Comparison of ENCODE assay signal across 1 cellular context in genomic region chr1:99727575-99728190, GRCh38.
TF ChIP-seq lines count a peak whose summit lies in the region.

No MANE protein-coding gene starts in this region.

TF ChIP-seq in WTC11, 78 proteins besides CTCF, POLR2A, EP300 and RAD21 (continued from another document):
- TF ChIP-seq ATF6 (CRISPR knock-in tag; IDR thresholded peaks at IDR 0.05): no peak
- TF ChIP-seq E2F1 (CRISPR knock-in tag; IDR thresholded peaks at IDR 0.05): no peak
- TF ChIP-seq TEAD4 (CRISPR knock-in tag; IDR thresholded peaks at IDR 0.05): no peak
- TF ChIP-seq ZNF512 (CRISPR knock-in tag; IDR thresholded peaks at IDR 0.05; ENCODE audit: borderline replicate concordance): no peak
- TF ChIP-seq USF1 (CRISPR knock-in tag; IDR thresholded peaks at IDR 0.05): no peak
- no peak for TF ChIP-seq KAT7 (CRISPR knock-in tag; IDR thresholded peaks at IDR 0.05; ENCODE audit: borderline replicate concordance)
- no peak for TF ChIP-seq CREB1 (CRISPR knock-in tag; IDR thresholded peaks at IDR 0.05)
- no peak for TF ChIP-seq HMGA2 (CRISPR knock-in tag; IDR thresholded peaks at IDR 0.05)
- no peak for TF ChIP-seq E2F4 (CRISPR knock-in tag; IDR thresholded peaks at IDR 0.05; ENCODE audit: borderline replicate concordance, low read depth)
- TF ChIP-seq ATF3 (CRISPR knock-in tag; conservative IDR thresholded peaks at IDR 0.05): no peak
- no peak for TF ChIP-seq CDX4 (CRISPR knock-in tag; IDR thresholded peaks at IDR 0.05; ENCODE audit: borderline replicate concordance)
- TF ChIP-seq ZSCAN18 (CRISPR knock-in tag; IDR thresholded peaks at IDR 0.05): no peak
TF ChIP-seq in WTC11: peak in this region for 0.
